Comparison of ENCODE assay signal across 23 cellular contexts in the genomic region with DNA sequence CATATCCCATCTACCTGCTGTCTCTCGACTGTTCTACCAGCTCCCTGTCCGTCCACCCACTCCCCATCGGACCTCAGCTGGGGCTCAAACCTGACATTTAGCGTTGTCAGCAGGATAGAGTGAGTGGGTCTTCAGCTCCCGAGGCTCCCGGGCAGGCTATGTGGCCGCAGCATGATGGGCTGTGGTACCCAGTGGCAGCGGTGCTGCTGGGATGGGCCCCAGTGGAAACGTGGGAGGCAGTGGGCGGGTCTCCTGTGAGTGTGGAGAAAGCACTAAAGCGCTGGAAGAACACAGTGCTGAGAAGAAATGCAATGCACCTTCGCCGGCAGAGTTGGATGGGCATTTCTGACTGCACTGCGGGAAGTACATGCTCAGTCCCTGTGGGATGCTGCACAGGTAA.
"Had no signal": no experiment of that assay in that cellular context is flagged by ENCODE, and none has a peak within 500 bp of the region (broad histone marks: within the 10 kb centered on the region; RNA-seq: fewer than 3 reads in every experiment).

No MANE protein-coding gene starts in this region.

- ATAC-seq: effector memory CD8-positive, alpha-beta T cell; esophagus mucosa; gastrocnemius medialis; heart right ventricle; left cardiac atrium; left lung; left ventricle myocardium superior; lower lobe of right lung; mucosa of descending colon had no signal

- H3K27ac Mint-ChIP-seq: dendritic cell treated with granulocyte-macrophage colony-stimulating factor and Interleukin-4, amounts not matched to agents 40 ng/mL and 50 ng/mL, for 4 days; effector memory CD8-positive, alpha-beta T cell; endodermal cell; mesothelial cell of epicardium had no signal

- H3K27me3 Mint-ChIP-seq: dendritic cell treated with granulocyte-macrophage colony-stimulating factor and Interleukin-4, amounts not matched to agents 40 ng/mL and 50 ng/mL, for 4 days; effector memory CD8-positive, alpha-beta T cell had no signal

- H3K4me3 Mint-ChIP-seq: dendritic cell treated with granulocyte-macrophage colony-stimulating factor and Interleukin-4, amounts not matched to agents 40 ng/mL and 50 ng/mL, for 4 days; effector memory CD8-positive, alpha-beta T cell; endodermal cell; mesothelial cell of epicardium had no signal

- H3K4me1 Mint-ChIP-seq: endodermal cell, mesothelial cell of epicardium had no signal

- DNase-seq: colonic mucosa; cortex of kidney; effector CD8-positive, alpha-beta T cell; effector memory CD8-positive, alpha-beta T cell; endodermal cell; erythroblast; esophagus squamous epithelium; foreskin fibroblast; foreskin melanocyte; gastrocnemius medialis; glutamatergic neuron; head of caudate nucleus; heart right ventricle; hippocampal formation; left cardiac atrium; left ventricle myocardium superior; lower lobe of right lung; mesenchymal stem cell; mucosa of descending colon had no signal
